ENCODE assay signal across 8 cellular contexts in the genomic region with DNA sequence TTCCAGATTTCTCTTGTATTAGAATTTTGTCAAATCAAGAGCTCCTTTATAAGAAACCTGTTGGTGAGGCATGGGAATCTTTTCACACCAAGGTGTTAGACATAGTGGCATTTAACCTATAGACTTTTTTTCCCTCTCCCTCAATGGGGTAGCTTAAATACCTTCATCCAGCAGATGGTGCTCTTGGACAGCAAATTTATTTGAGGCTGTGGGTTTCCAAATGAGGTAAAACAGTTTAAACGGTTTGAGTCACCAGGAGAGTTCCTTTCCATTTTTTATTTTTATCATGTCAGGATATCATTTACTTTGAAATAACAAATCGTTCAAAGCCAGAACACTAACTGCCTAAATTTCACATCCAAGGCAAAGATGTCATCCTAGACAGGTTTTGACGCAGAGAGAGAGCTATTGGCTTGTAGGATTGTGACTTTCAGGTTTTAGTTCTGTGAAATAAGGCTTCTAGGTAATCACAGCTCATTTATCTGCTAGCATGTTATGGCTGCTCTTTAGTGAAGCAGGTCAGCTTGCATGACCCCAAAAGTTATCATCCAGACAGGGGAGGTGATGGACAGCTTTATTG.
DNase-seq lines count a peak whose midpoint lies in the region; ATAC-seq and TF ChIP-seq lines count a peak whose summit lies in the region.

No MANE protein-coding gene starts in this region.

- ATAC-seq in SK-N-SH treated with all-trans-retinoic acid at 6 μM for 48 hours (peak; percentile 82), natural killer cell (peak in 2 of 3 donors; percentile 24 to 66), GM18505 (IDR thresholded peaks at IDR 0.05; ENCODE audit: unreplicated experiment) (no peak)

- no peaks in the 10 kb centered on the region for H3K9me3 Mint-ChIP-seq in natural killer cell

- intact Hi-C loops in natural killer cell (cut with micrococcal nuclease), result no loop called here

- H3K36me3 Mint-ChIP-seq in natural killer cell, result no peaks in the 10 kb centered on the region

- H3K27ac Mint-ChIP-seq in natural killer cell, result peak overlapping the region; percentile 67 to 82

- no peak overlapping the region for H3K4me3 Mint-ChIP-seq in natural killer cell

- peaks cover 11 to 34% of the 10 kb centered on the region in 2 donors for H3K4me1 Mint-ChIP-seq in natural killer cell

- TF ChIP-seq POLR2A in GM18505 (IDR thresholded peaks at IDR 0.05; ENCODE audit: borderline replicate concordance, extremely low read depth, insufficient read depth, insufficient read length), result no peak

- no peaks in the 10 kb centered on the region for H3K27me3 Mint-ChIP-seq in natural killer cell (ENCODE audit: low read depth in 2 of 2)

- TF ChIP-seq CTCF in GM10266 (IDR thresholded peaks at IDR 0.05; ENCODE audit: control insufficient read depth, insufficient read depth, low read depth, missing control alignments) (peak; percentile 55), natural killer cell (IDR thresholded peaks at IDR 0.05) (peak; percentile 65)

- DNase-seq in Ammon's horn (ENCODE audit: low spot score), result peak; percentile 45
- peak; percentile 38 for DNase-seq in GM10266 (ENCODE audit: extremely low spot score)
- DNase-seq in LoVo (ENCODE audit: low spot score), result peak; percentile 7
- DNase-seq in effector CD4-positive, alpha-beta T cell, result peak; percentile 8
- DNase-seq in natural killer cell, result no peak
- no peak for DNase-seq in COLO829 (ENCODE audit: low spot score)

TF ChIP-seq in SK-N-SH treated with all-trans-retinoic acid at 6 μM for 48 hours, 23 proteins besides CTCF, POLR2A, EP300 and RAD21:
- TF ChIP-seq GLIS3 (CRISPR knock-in tag; IDR thresholded peaks at IDR 0.05) (no peak), ISL1 (CRISPR knock-in tag; IDR thresholded peaks at IDR 0.05) (no peak), ZNF8 (CRISPR knock-in tag; IDR thresholded peaks at IDR 0.05) (no peak), PPARA (CRISPR knock-in tag; IDR thresholded peaks at IDR 0.05; ENCODE audit: borderline replicate concordance) (no peak), TSHZ2 (CRISPR knock-in tag; IDR thresholded peaks at IDR 0.05) (no peak), OSR1 (CRISPR knock-in tag; IDR thresholded peaks at IDR 0.05) (no peak), TOX (CRISPR knock-in tag; IDR thresholded peaks at IDR 0.05; ENCODE audit: borderline replicate concordance) (no peak), POU6F1 (CRISPR knock-in tag; IDR thresholded peaks at IDR 0.05; ENCODE audit: borderline replicate concordance, low read depth) (no peak), CSRNP3 (CRISPR knock-in tag; IDR thresholded peaks at IDR 0.05) (no peak), ZC3H10 (CRISPR knock-in tag; IDR thresholded peaks at IDR 0.05) (no peak), ESRRG (CRISPR knock-in tag; IDR thresholded peaks at IDR 0.05) (no peak), ZFP3 (CRISPR knock-in tag; IDR thresholded peaks at IDR 0.05) (no peak)
- TF ChIP-seq, protein P1, sequence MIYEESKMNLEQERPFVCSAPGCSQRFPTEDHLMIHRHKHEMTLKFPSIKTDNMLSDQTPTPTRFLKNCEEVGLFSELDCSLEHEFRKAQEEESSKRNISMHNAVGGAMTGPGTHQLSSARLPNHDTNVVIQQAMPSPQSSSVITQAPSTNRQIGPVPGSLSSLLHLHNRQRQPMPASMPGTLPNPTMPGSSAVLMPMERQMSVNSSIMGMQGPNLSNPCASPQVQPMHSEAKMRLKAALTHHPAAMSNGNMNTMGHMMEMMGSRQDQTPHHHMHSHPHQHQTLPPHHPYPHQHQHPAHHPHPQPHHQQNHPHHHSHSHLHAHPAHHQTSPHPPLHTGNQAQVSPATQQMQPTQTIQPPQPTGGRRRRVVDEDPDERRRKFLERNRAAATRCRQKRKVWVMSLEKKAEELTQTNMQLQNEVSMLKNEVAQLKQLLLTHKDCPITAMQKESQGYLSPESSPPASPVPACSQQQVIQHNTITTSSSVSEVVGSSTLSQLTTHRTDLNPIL (CRISPR knock-in tag; IDR thresholded peaks at IDR 0.05; ENCODE audit: low read depth), result no peak

Comparison
In these comparisons a context has a peak if more than half of its experiments do, and no peak if none do; other contexts are left out.
1. DNase-seq: peak in Ammon's horn (single experiment), GM10266 (single experiment), LoVo (single experiment) and effector CD4-positive, alpha-beta T cell (single experiment); none in natural killer cell (single experiment) and COLO829 (single experiment).